8 cellular contexts compared by ENCODE assay signal in genomic region chr13:73702419-73703071, GRCh38.
DNase-seq lines count a peak whose midpoint lies in the region; ATAC-seq and TF ChIP-seq lines count a peak whose summit lies in the region.

No MANE protein-coding gene starts in this region.

- H3K27ac ChIP-seq in coronary artery, result no peak overlapping the region

- H3K27me3 Mint-ChIP-seq in chondrocyte (ENCODE audit: low read depth), result no peaks in the 10 kb centered on the region

- ATAC-seq in GM19468 (IDR thresholded peaks at IDR 0.05; ENCODE audit: extremely low read depth, unreplicated experiment), result peak; percentile 88
- peak; percentile 86 for ATAC-seq in HG03442 (IDR thresholded peaks at IDR 0.05; ENCODE audit: unreplicated experiment)

- H3K36me3 Mint-ChIP-seq in chondrocyte (ENCODE audit: low read depth), result peaks cover 7% of the 10 kb centered on the region

- no peak overlapping the region for H3K27ac Mint-ChIP-seq in chondrocyte (ENCODE audit: unreplicated experiment)

- DNase-seq in activated naive CD4-positive, alpha-beta T cell treated with anti-CD3 and anti-CD28 coated beads, Interleukin-2, amount 50 U/mL, for 16 hours, result peak; percentile 35
- DNase-seq in stimulated activated CD4-positive, alpha-beta T cell treated with anti-CD3 and anti-CD28 coated beads, Interleukin-12 subunit alpha, Interleukin-12 subunit beta, amount 100 ng/mL, for 4 hours, result peak; percentile 6
- no peak for DNase-seq in coronary artery (ENCODE audit: low spot score)
- no peak for DNase-seq in head of caudate nucleus
- DNase-seq in chondrocyte (ENCODE audit: low spot score), result no peak
- DNase-seq in NK-92 treated with Interleukin-12 subunit alpha and Interleukin-12 subunit beta, amount 100 ng/mL, for 24 hours (lab: John Stamatoyannopoulos, UW), result no peak

- no peak for TF ChIP-seq CTCF in coronary artery (IDR thresholded peaks at IDR 0.05)
- no peak for TF ChIP-seq CTCF in chondrocyte (IDR thresholded peaks at IDR 0.05)

- no peaks in the 10 kb centered on the region for H3K9me3 Mint-ChIP-seq in chondrocyte (ENCODE audit: low read depth)

- intact Hi-C loops in head of caudate nucleus (cut with DNase I), result no loop called here

- peaks cover 8% of the 10 kb centered on the region for H3K4me1 Mint-ChIP-seq in chondrocyte (ENCODE audit: low read depth)

- no peak overlapping the region for H3K4me3 Mint-ChIP-seq in chondrocyte (ENCODE audit: unreplicated experiment)

- no peak overlapping the region for H3K4me3 ChIP-seq in coronary artery

Comparison
In these comparisons a context has a peak if more than half of its experiments do, and no peak if none do; other contexts are left out.
1. DNase-seq: peak in activated naive CD4-positive, alpha-beta T cell treated with anti-CD3 and anti-CD28 coated beads, Interleukin-2, amount 50 U/mL, for 16 hours (single experiment) and stimulated activated CD4-positive, alpha-beta T cell treated with anti-CD3 and anti-CD28 coated beads, Interleukin-12 subunit alpha, Interleukin-12 subunit beta, amount 100 ng/mL, for 4 hours (single experiment); none in coronary artery (single experiment), head of caudate nucleus (0 of 42), chondrocyte (single experiment) and NK-92 treated with Interleukin-12 subunit alpha and Interleukin-12 subunit beta, amount 100 ng/mL, for 24 hours (single experiment).